Comparison of ENCODE assay signal across 12 cellular contexts in the genomic region with DNA sequence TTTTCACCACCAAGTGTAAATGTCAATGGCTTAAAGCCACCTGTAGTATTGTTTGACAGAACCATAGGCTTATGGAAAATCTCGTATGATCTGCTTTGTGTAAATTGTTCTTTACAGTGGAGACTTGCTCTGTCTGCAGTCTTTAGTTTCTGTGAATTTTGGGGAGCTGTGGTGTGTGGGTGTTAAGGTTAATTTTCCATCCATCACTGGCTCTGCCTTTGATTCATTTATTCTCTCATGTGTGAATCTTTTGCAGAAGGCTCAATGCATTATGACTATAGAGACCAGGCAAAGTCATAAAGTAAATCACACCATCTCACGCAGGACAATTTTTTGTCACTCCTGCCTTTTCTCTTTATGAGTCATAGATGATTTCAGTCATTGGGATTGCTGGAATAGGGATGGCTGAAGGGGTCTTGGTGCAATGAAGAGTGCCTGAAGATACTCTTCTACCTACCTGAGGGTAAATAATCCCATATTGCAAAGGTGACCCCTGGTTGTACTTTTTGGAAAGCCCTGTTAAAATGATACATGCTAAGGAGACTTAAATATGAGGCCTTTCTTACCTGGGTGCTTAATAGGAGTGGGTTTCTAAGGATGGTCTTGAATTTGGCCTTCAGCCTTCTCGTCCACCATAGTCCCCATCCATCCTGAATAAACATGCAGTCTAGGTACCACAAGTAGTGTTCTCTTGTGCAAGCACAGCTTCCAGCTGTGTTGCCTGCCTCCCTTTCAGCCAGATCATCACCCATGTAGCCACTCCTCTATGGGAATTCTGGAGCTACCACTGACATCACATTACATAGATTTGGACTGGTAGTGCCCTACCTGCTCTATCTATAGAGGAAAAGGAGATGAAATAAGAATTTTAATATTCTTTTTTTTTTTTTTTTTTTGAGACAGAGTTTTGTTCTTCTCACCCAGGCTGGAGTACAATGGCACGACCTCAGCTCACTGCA. TPM values are rescaled to one million over a fixed set of nuclear protein-coding genes. Genes with fewer than 3 reads are reported as not detected.
DNase-seq lines count a peak whose midpoint lies in the region; ATAC-seq and TF ChIP-seq lines count a peak whose summit lies in the region.
"Had no signal": no experiment of that assay in that cellular context is flagged by ENCODE, and none has a peak within 500 bp of the region (broad histone marks: within the 10 kb centered on the region; RNA-seq: fewer than 3 reads in every experiment).

No MANE protein-coding gene starts in this region.

- intact Hi-C loops in PC-3 (cut with micrococcal nuclease) = no loop called here
- intact Hi-C loops in dendritic cell treated with granulocyte-macrophage colony-stimulating factor and Interleukin-4, amounts not matched to agents 40 ng/mL and 50 ng/mL, for 4 days (cut with micrococcal nuclease) = loop anchor here (10.0 kb wide), 1 partner anchor 576 kb away; no protein-coding TSS in a partner anchor
- intact Hi-C loops in colonic mucosa (cut with DNase I) = no loop called here

- H3F3A ChIP-seq in PC-3 (ENCODE audit: low read length, unreplicated experiment) = peaks cover 4% of the 10 kb centered on the region

- no peaks in the 10 kb centered on the region for H3K27me3 Mint-ChIP-seq in activated T-cell treated with anti-CD3 and anti-CD28 coated beads, Interleukin-2, amount 50 U/mL, for 72 hours (ENCODE audit: low read depth)
- H3K27me3 Mint-ChIP-seq in dendritic cell treated with granulocyte-macrophage colony-stimulating factor and Interleukin-4, amounts not matched to agents 40 ng/mL and 50 ng/mL, for 4 days = no peaks in the 10 kb centered on the region
- no peaks in the 10 kb centered on the region for H3K27me3 Mint-ChIP-seq in stimulated activated naive B cell treated with anti-CD40 and anti-IgM and Interleukin-4, amounts not matched to agents 10 μg/mL and 1 μg/mL and 100 μg/mL, for 72 hours
- H3K27me3 Mint-ChIP-seq: brain had no signal

- H3K27ac ChIP-seq in PC-3 (ENCODE audit: low read length) (no peak overlapping the region), colonic mucosa (no peak overlapping the region)
- H3K27ac ChIP-seq: GM23248 had no signal

- peak overlapping the region; percentile 83 to 89 for H3K4me3 Mint-ChIP-seq in activated T-cell treated with anti-CD3 and anti-CD28 coated beads, Interleukin-2, amount 50 U/mL, for 72 hours
- H3K4me3 Mint-ChIP-seq in dendritic cell treated with granulocyte-macrophage colony-stimulating factor and Interleukin-4, amounts not matched to agents 40 ng/mL and 50 ng/mL, for 4 days = no peak overlapping the region
- peak overlapping the region; percentile 23 to 75 for H3K4me3 Mint-ChIP-seq in stimulated activated naive B cell treated with anti-CD40 and anti-IgM and Interleukin-4, amounts not matched to agents 10 μg/mL and 1 μg/mL and 100 μg/mL, for 72 hours
- H3K4me3 Mint-ChIP-seq: brain, neural crest cell had no signal

- H3K79me2 ChIP-seq in PC-3 (ENCODE audit: low read length) = peaks cover 98% of the 10 kb centered on the region

- POLR2A ChIA-PET in PC-3 (lab: Charles Lee; ENCODE audit: unreplicated experiment) = no interaction called here

- H3K9ac ChIP-seq in PC-3 (ENCODE audit: low read length) (no peak overlapping the region), colonic mucosa (ENCODE audit: low read depth in 2 of 2, low read length in 2 of 2) (no peak overlapping the region)
- H3K9ac ChIP-seq: GM23248 had no signal

- no peaks in the 10 kb centered on the region for H3K9me3 ChIP-seq in PC-3 (ENCODE audit: low read length)
- no peaks in the 10 kb centered on the region for H3K9me3 ChIP-seq in colonic mucosa
- H3K9me3 ChIP-seq: sigmoid colon had no signal

- H3K4me1 ChIP-seq in PC-3 (ENCODE audit: insufficient read depth, low read length) = peaks cover 17% of the 10 kb centered on the region
- peaks cover 4% of the 10 kb centered on the region for H3K4me1 ChIP-seq in colonic mucosa

- H2AFZ ChIP-seq in PC-3 (ENCODE audit: low read length) = no peak overlapping the region
- H2AFZ ChIP-seq: GM23248 had no signal

- H3K4me2 ChIP-seq in PC-3 (ENCODE audit: low read length) = no peak overlapping the region

- H3K9me2 ChIP-seq in PC-3 (replicated peaks; ENCODE audit: low read length) = no peaks in the 10 kb centered on the region

- peak; percentile 59 to 63 for DNase-seq in activated T-cell treated with anti-CD3 and anti-CD28 coated beads, Interleukin-2, amount 50 U/mL, for 72 hours
- DNase-seq in activated T-cell treated with anti-CD3 and anti-CD28 coated beads, Interleukin-2, amount 50 U/mL, for 48 hours = no peak
- peak; percentile 16 for DNase-seq in PC-3
- DNase-seq in stimulated activated naive B cell treated with anti-CD40 and anti-IgM and Interleukin-4, amounts not matched to agents 10 μg/mL and 1 μg/mL and 100 μg/mL, for 72 hours = peak; percentile 59
- DNase-seq in colonic mucosa = no peak
- no peak for DNase-seq in SW480 (ENCODE audit: low spot score)
- DNase-seq: GM23248, sigmoid colon had no signal

- H4K20me1 ChIP-seq in PC-3 (ENCODE audit: low read length) = peaks cover 22% of the 10 kb centered on the region; the same call in 1 of the 2 replicates

- H3K27ac Mint-ChIP-seq in activated T-cell treated with anti-CD3 and anti-CD28 coated beads, Interleukin-2, amount 50 U/mL, for 72 hours = peak overlapping the region; percentile 97
- peak overlapping the region; percentile 60 for H3K27ac Mint-ChIP-seq in dendritic cell treated with granulocyte-macrophage colony-stimulating factor and Interleukin-4, amounts not matched to agents 40 ng/mL and 50 ng/mL, for 4 days
- peak overlapping the region; percentile 93 for H3K27ac Mint-ChIP-seq in stimulated activated naive B cell treated with anti-CD40 and anti-IgM and Interleukin-4, amounts not matched to agents 10 μg/mL and 1 μg/mL and 100 μg/mL, for 72 hours

- H3K4me3 ChIP-seq in PC-3 (ENCODE audit: low read length) = no peak overlapping the region
- H3K4me3 ChIP-seq in colonic mucosa = no peak overlapping the region
- H3K4me3 ChIP-seq: GM23248, sigmoid colon had no signal

- peaks cover 11 to 38% of the 10 kb centered on the region in 2 donors for H3K36me3 Mint-ChIP-seq in activated T-cell treated with anti-CD3 and anti-CD28 coated beads, Interleukin-2, amount 50 U/mL, for 72 hours (ENCODE audit: insufficient read depth in 2 of 2)
- peaks cover 64% of the 10 kb centered on the region for H3K36me3 Mint-ChIP-seq in dendritic cell treated with granulocyte-macrophage colony-stimulating factor and Interleukin-4, amounts not matched to agents 40 ng/mL and 50 ng/mL, for 4 days (ENCODE audit: low read depth)
- peaks cover 40 to 51% of the 10 kb centered on the region in 2 donors for H3K36me3 Mint-ChIP-seq in stimulated activated naive B cell treated with anti-CD40 and anti-IgM and Interleukin-4, amounts not matched to agents 10 μg/mL and 1 μg/mL and 100 μg/mL, for 72 hours

- TF ChIP-seq CTCF in PC-3 (conservative IDR thresholded peaks at IDR 0.05; ENCODE audit: low read depth, low read length) (no peak), colonic mucosa (IDR thresholded peaks at IDR 0.05) (no peak)

- no peaks in the 10 kb centered on the region for H3K9me3 Mint-ChIP-seq in activated T-cell treated with anti-CD3 and anti-CD28 coated beads, Interleukin-2, amount 50 U/mL, for 72 hours
- peaks cover 6% of the 10 kb centered on the region for H3K9me3 Mint-ChIP-seq in dendritic cell treated with granulocyte-macrophage colony-stimulating factor and Interleukin-4, amounts not matched to agents 40 ng/mL and 50 ng/mL, for 4 days
- peaks cover 2 to 5% of the 10 kb centered on the region in 2 donors for H3K9me3 Mint-ChIP-seq in stimulated activated naive B cell treated with anti-CD40 and anti-IgM and Interleukin-4, amounts not matched to agents 10 μg/mL and 1 μg/mL and 100 μg/mL, for 72 hours
- H3K9me3 Mint-ChIP-seq: brain had no signal

- H3K36me3 ChIP-seq in PC-3 (ENCODE audit: low read depth, low read length) (peaks cover 33% of the 10 kb centered on the region), colonic mucosa (no peaks in the 10 kb centered on the region)

- peak; percentile 81 for ATAC-seq in activated T-cell treated with anti-CD3 and anti-CD28 coated beads, Interleukin-2, amount 50 U/mL, for 72 hours (replicated peaks in 1 of 2)
- ATAC-seq in PC-3 (no peak), GM21717 (IDR thresholded peaks at IDR 0.05; ENCODE audit: unreplicated experiment) (no peak)
- peak; percentile 78 to 84 for ATAC-seq in stimulated activated naive B cell treated with anti-CD40 and anti-IgM and Interleukin-4, amounts not matched to agents 10 μg/mL and 1 μg/mL and 100 μg/mL, for 72 hours (replicated peaks)

- CTCF ChIA-PET in PC-3 (lab: Charles Lee) = no interaction called here

- peaks cover 100% of the 10 kb centered on the region for H3K4me1 Mint-ChIP-seq in activated T-cell treated with anti-CD3 and anti-CD28 coated beads, Interleukin-2, amount 50 U/mL, for 72 hours (ENCODE audit: low read depth)
- peaks cover 73% of the 10 kb centered on the region for H3K4me1 Mint-ChIP-seq in dendritic cell treated with granulocyte-macrophage colony-stimulating factor and Interleukin-4, amounts not matched to agents 40 ng/mL and 50 ng/mL, for 4 days (ENCODE audit: low read depth)
- peaks cover 55 to 96% of the 10 kb centered on the region in 2 donors for H3K4me1 Mint-ChIP-seq in stimulated activated naive B cell treated with anti-CD40 and anti-IgM and Interleukin-4, amounts not matched to agents 10 μg/mL and 1 μg/mL and 100 μg/mL, for 72 hours
- H3K4me1 Mint-ChIP-seq: brain had no signal

- H3K27me3 ChIP-seq in PC-3 (ENCODE audit: low read length) (no peaks in the 10 kb centered on the region), colonic mucosa (no peaks in the 10 kb centered on the region)
- H3K27me3 ChIP-seq: sigmoid colon had no signal

- no TSS peak for BruUV-seq in PC-3 (replicated peaks; lab: Mats Ljungman, UMichigan)

RNA-seq across cellular contexts. Expression of a gene that starts 14.3 kb away (rescaled TPM):
- 10 to 100 TPM; 37.7 to 45.9 TPM for total RNA-seq in activated T-cell treated with anti-CD3 and anti-CD28 coated beads, Interleukin-2, amount 50 U/mL, for 72 hours
- total RNA-seq in PC-3 (2014; rRNA removed) (48.2 and 55.9 TPM in 2 replicates), colonic mucosa (10 to 100 TPM; 32.4 to 53.5 TPM)

Comparison
In these comparisons a context has a peak if more than half of its experiments do, and no peak if none do; other contexts are left out.
1. DNase-seq: peak in activated T-cell treated with anti-CD3 and anti-CD28 coated beads, Interleukin-2, amount 50 U/mL, for 72 hours (2 of 2), PC-3 (single experiment) and stimulated activated naive B cell treated with anti-CD40 and anti-IgM and Interleukin-4, amounts not matched to agents 10 μg/mL and 1 μg/mL and 100 μg/mL, for 72 hours (single experiment); none in activated T-cell treated with anti-CD3 and anti-CD28 coated beads, Interleukin-2, amount 50 U/mL, for 48 hours (0 of 2), colonic mucosa (single experiment) and SW480 (single experiment).
2. ATAC-seq: peak in activated T-cell treated with anti-CD3 and anti-CD28 coated beads, Interleukin-2, amount 50 U/mL, for 72 hours (2 of 2) and stimulated activated naive B cell treated with anti-CD40 and anti-IgM and Interleukin-4, amounts not matched to agents 10 μg/mL and 1 μg/mL and 100 μg/mL, for 72 hours (2 of 2); none in PC-3 (single experiment) and GM21717 (single experiment).
3. Peak in every context shown above with its lines, with median percentiles within 50 percentile points of each other: H3K27ac Mint-ChIP-seq.